ENCODE assay signal across 9 cellular contexts in the genomic region with DNA sequence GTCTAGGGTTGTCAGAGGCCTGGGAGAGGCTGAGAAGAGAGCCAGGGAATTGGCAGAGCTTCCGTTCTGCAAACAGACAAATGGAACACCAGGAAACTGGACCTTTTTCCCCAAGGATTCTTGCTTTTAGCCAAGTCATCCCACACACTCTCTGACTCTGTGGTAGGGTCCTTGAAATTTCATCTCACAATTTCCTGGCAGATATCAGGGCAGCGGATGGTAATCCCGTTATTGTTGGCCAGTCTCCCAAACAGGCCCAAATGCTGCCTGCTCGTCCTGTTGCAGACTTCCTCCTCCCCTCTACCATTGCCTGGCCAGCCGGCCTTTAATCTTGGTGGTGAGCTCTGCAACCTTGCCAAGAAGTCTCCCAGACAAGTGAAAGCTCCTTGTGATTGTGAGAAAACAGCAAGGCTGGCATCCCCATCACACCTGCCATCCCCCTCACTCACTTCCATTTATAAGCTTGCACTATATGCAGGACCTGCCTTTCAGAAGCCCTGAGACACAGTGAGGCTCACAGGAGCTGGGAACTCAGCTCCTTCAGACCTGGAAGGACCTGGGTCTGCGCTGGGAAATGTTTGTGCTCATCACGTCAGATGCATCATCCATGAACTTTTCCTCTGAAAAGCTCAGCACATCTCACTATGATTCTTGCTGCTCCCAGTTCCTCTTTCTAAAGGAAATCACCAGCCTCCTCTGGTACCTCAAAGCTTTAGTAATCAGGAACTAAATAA. TPM values are rescaled to one million over a fixed set of nuclear protein-coding genes. Genes with fewer than 3 reads are reported as not detected.
A peak's percentile ranks its signal among the peaks of the same experiment; 100 is the strongest.
DNase-seq lines count a peak whose midpoint lies in the region; ATAC-seq, FAIRE-seq and TF ChIP-seq lines count a peak whose summit lies in the region.
"Had no signal": no experiment of that assay in that cellular context is flagged by ENCODE, and none has a peak within 500 bp of the region (broad histone marks: within the 10 kb centered on the region; RNA-seq: fewer than 3 reads in every experiment).

No MANE protein-coding gene starts in this region.

- peak overlapping the region; percentile 91 for H3K27ac Mint-ChIP-seq in osteocyte (ENCODE audit: unreplicated experiment)

- TF ChIP-seq POLR2A in esophagus squamous epithelium (IDR thresholded peaks at IDR 0.05) = no peak

- peaks cover 26 to 58% (median 43%) of the 10 kb centered on the region in 3 donors for H3K4me1 ChIP-seq in esophagus squamous epithelium

- no peak for FAIRE-seq in HTR-8/SVneo (lab: Jason Lieb, UNC)

- WGBS in esophagus squamous epithelium, 2 donors = 33 to 54% methylated on average over 5 to 7 of the region's 7 CpGs

- H3K4me3 ChIP-seq in esophagus squamous epithelium = no peak overlapping the region

- H3K36me3 ChIP-seq in esophagus squamous epithelium = no peaks in the 10 kb centered on the region

- no peaks in the 10 kb centered on the region for H3K27me3 ChIP-seq in esophagus squamous epithelium
- H3K27me3 ChIP-seq: foreskin keratinocyte had no signal

- DNase-seq in Caki2 (ENCODE audit: low read depth) = peak; percentile 56
- peak; percentile 88 for DNase-seq in NCI-H446 treated with DMSO at 0.1 percent for 48 hours (lab: John Stamatoyannopoulos, UW)
- DNase-seq in esophagus squamous epithelium (lab: John Stamatoyannopoulos, UW) = no peak
- DNase-seq in osteocyte (ENCODE audit: extremely low spot score, unreplicated experiment) = no peak
- DNase-seq in iPS-NIHi7 (ENCODE audit: extremely low spot score) = no peak
- DNase-seq in iPS-NIHi11 (ENCODE audit: low spot score) = no peak
- DNase-seq in HTR-8/SVneo (ENCODE audit: insufficient read length, low spot score) = no peak
- DNase-seq: foreskin keratinocyte had no signal

- intact Hi-C loops in esophagus squamous epithelium (cut with DNase I) = no loop called here

- no peak for TF ChIP-seq CTCF in esophagus squamous epithelium (IDR thresholded peaks at IDR 0.05)
- no peak for TF ChIP-seq CTCF in osteocyte (IDR thresholded peaks at IDR 0.05)

- no peak overlapping the region for H3K4me3 Mint-ChIP-seq in osteocyte (ENCODE audit: unreplicated experiment)

- H3K9me3 Mint-ChIP-seq in osteocyte (ENCODE audit: unreplicated experiment) = no peaks in the 10 kb centered on the region

- peaks cover 64% of the 10 kb centered on the region for H3K4me1 Mint-ChIP-seq in osteocyte (ENCODE audit: unreplicated experiment)

- H3K27ac ChIP-seq in esophagus squamous epithelium = peak overlapping the region in 3 of 4 donors; percentile 21 to 66 (median 43)
- H3K27ac ChIP-seq: foreskin keratinocyte had no signal

- no peaks in the 10 kb centered on the region for H3K27me3 Mint-ChIP-seq in osteocyte (ENCODE audit: unreplicated experiment)

- no peaks in the 10 kb centered on the region for H3K9me3 ChIP-seq in esophagus squamous epithelium

- H3K36me3 Mint-ChIP-seq in osteocyte (ENCODE audit: unreplicated experiment) = no peaks in the 10 kb centered on the region

- ATAC-seq in HG03280 (IDR thresholded peaks at IDR 0.05; ENCODE audit: unreplicated experiment) = no peak
- ATAC-seq: foreskin keratinocyte had no signal

- in situ Hi-C loops in Caki2 (cut with HindIII; ENCODE audit: low pct_unique_long_range_greater_than_20kb, low sequenced_read_pairs) = no loop called here

RNA-seq across cellular contexts. Expression of a gene that starts 13.6 kb away (rescaled TPM):
- 368 and 386 TPM in 2 replicates for total RNA-seq in Caki2 (2014; rRNA removed; shearing (Covaris generic); ENCODE audit: low replicate concordance)
- total RNA-seq in esophagus squamous epithelium (100 to 1,000 TPM; 115 to 229 (median 175) TPM), osteocyte (213 and 221 TPM in 2 replicates)

RNA-seq across cellular contexts. Expression of a gene that starts 45.9 kb away (rescaled TPM):
- total RNA-seq in Caki2 (2014; rRNA removed; shearing (Covaris generic); ENCODE audit: low replicate concordance) = 192 and 251 TPM in 2 replicates
- total RNA-seq in esophagus squamous epithelium (100 to 1,000 TPM in 3 of 4 donors, 10 to 100 TPM in 1; 78.7 to 237 (median 151) TPM), osteocyte (30.3 and 32.3 TPM in 2 replicates)

Comparison
In these comparisons a context has a peak if more than half of its experiments do, and no peak if none do; other contexts are left out.
1. DNase-seq: peak in Caki2 (single experiment) and NCI-H446 treated with DMSO at 0.1 percent for 48 hours (single experiment); none in esophagus squamous epithelium (single experiment), osteocyte (single experiment), iPS-NIHi7 (single experiment), iPS-NIHi11 (single experiment) and HTR-8/SVneo (single experiment).